ENCODE assay signal across 8 cellular contexts in the genomic region with DNA sequence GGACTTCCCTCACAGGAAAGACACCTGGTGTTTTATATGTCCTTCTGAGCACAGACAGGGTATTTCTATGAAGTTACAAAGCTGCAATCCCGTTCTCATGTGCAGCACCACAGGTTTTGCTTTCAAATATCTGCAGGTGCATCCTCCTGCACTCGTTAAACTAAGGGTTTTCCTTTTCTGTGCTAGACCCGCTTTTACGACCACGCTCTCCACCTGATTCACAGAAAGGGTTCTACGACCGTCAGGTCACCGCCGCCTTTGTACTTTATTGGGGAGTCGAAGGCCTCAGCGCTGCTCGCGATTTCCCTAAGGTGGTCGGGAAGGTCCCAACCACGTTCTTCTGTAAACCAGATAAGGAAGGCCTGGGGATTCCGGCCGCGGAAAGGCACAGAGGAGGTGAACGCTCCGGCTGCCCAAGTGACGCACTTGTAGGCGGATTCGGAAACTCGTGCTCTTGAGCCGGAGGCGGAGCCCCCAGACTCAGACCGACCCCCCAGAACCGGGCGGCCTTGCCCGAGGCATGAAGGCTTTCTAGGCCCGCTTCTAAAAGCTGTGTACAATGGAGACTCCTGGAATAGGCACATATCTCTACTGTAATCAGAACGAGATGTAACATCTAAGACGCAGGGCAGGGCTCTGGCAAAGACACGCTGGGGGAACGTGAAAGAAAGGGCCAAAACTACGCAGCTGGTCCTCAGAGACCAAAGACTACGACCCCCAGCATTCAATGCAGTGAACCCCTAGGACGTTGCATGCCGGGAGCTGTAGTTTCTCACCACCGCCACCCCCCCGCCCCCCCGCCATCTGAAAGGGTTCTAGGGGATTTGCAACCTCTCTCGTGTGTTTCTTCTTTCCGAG.
A peak's percentile ranks its signal among the peaks of the same experiment; 100 is the strongest.
DNase-seq lines count a peak whose midpoint lies in the region; ATAC-seq and TF ChIP-seq lines count a peak whose summit lies in the region.

No MANE protein-coding gene starts in this region.

- peak; percentile 95 for DNase-seq in EH (ENCODE audit: low read depth)
- peak; percentile 90 for DNase-seq in HFF-Myc (ENCODE audit: extremely low read depth, low read depth)
- peak; percentile 97 for DNase-seq in NCI-H1105 treated with DMSO at 0.1 percent for 48 hours (lab: John Stamatoyannopoulos, UW)
- DNase-seq in glomerular visceral epithelial cell (ENCODE audit: extremely low spot score): peak; percentile 85
- peak; percentile 62 to 98 (median 94) for DNase-seq in nucleus accumbens (lab: John Stamatoyannopoulos, UW)
- DNase-seq in substantia nigra (lab: John Stamatoyannopoulos, UW): peak; percentile 68 to 98 (median 93)

- H3K27me3 Mint-ChIP-seq in activated naive CD8-positive, alpha-beta T cell: no peaks in the 10 kb centered on the region

- peak overlapping the region; percentile 100 for H3K27ac Mint-ChIP-seq in activated naive CD8-positive, alpha-beta T cell

- H3K4me3 Mint-ChIP-seq in activated naive CD8-positive, alpha-beta T cell: peak overlapping the region; percentile 98

- no peaks in the 10 kb centered on the region for H3K9me3 Mint-ChIP-seq in activated naive CD8-positive, alpha-beta T cell (ENCODE audit: low read depth)

- peak overlapping the region; percentile 96 for H3K27ac ChIP-seq in substantia nigra (ENCODE audit: low read depth, low read length, poor library complexity, severe bottlenecking)

- no peak for TF ChIP-seq CTCF in HFF-Myc (IDR thresholded peaks at IDR 0.05; ENCODE audit: low read depth, low read length, missing control alignments)

- peaks cover 59% of the 10 kb centered on the region for H3K4me1 Mint-ChIP-seq in activated naive CD8-positive, alpha-beta T cell (ENCODE audit: low read depth)

- peak; percentile 75 for ATAC-seq in SK-N-SH treated with all-trans-retinoic acid at 6 μM for 48 hours

- peaks cover 22% of the 10 kb centered on the region for H3K36me3 Mint-ChIP-seq in activated naive CD8-positive, alpha-beta T cell

- H3K4me3 ChIP-seq in HFF-Myc (replicated peaks; ENCODE audit: low read depth, low read length): peak overlapping the region; percentile 88

TF ChIP-seq in SK-N-SH treated with all-trans-retinoic acid at 6 μM for 48 hours, 23 proteins besides CTCF, POLR2A, EP300 and RAD21:
- TF ChIP-seq TCF4 (CRISPR knock-in tag; IDR thresholded peaks at IDR 0.05; ENCODE audit: borderline replicate concordance): no peak
- TF ChIP-seq, protein P1, sequence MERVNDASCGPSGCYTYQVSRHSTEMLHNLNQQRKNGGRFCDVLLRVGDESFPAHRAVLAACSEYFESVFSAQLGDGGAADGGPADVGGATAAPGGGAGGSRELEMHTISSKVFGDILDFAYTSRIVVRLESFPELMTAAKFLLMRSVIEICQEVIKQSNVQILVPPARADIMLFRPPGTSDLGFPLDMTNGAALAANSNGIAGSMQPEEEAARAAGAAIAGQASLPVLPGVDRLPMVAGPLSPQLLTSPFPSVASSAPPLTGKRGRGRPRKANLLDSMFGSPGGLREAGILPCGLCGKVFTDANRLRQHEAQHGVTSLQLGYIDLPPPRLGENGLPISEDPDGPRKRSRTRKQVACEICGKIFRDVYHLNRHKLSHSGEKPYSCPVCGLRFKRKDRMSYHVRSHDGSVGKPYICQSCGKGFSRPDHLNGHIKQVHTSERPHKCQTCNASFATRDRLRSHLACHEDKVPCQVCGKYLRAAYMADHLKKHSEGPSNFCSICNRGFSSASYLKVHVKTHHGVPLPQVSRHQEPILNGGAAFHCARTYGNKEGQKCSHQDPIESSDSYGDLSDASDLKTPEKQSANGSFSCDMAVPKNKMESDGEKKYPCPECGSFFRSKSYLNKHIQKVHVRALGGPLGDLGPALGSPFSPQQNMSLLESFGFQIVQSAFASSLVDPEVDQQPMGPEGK (CRISPR knock-in tag; IDR thresholded peaks at IDR 0.05; ENCODE audit: borderline replicate concordance): peak; percentile 86; the same call in 1 of the 2 replicates
- no peak for TF ChIP-seq PPARA (CRISPR knock-in tag; IDR thresholded peaks at IDR 0.05; ENCODE audit: borderline replicate concordance)

Comparison
In these comparisons a context has a peak if more than half of its experiments do, and no peak if none do; other contexts are left out.
1. Peak in every context shown above with its lines: DNase-seq, ATAC-seq, H3K4me3 ChIP-seq and H3K27ac ChIP-seq.